In the genomic region with DNA sequence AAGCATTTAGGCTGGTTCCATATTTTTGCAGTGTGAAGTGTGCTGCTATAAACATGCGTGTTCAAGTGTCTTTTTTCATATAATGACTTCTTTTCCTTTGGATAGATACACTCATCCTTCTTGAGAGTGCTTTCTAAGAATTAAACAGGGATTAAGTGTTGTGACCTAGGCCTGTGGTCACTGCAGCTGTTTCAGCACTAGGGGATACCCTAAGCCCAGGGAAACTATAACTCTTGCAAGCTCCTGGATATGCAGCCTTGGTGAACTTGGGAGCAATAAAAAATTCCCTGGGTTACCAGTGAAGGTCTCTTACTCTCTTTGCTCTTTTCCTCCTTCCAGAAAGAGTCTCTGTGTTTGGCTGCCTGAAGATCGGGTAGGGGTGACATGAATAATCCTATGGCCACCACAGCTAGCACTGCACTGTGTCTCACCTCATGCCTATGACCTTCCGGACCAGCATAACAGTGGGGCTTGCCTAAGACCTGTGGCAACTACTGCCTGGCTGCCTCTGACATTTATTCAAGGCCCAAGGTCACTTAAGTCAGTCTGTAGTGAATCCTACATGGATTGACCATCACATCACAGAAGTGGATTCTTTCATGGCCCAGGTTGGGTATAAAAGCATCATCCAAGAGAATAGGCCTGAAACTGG, we compare ENCODE assay signal across 22 cellular contexts.
DNase-seq lines count a peak whose midpoint lies in the region; ATAC-seq, FAIRE-seq and TF ChIP-seq lines count a peak whose summit lies in the region.
"Had no signal": no experiment of that assay in that cellular context is flagged by ENCODE, and none has a peak within 500 bp of the region (broad histone marks: within the 10 kb centered on the region; RNA-seq: fewer than 3 reads in every experiment).

No MANE protein-coding gene starts in this region.

- H2BK5ac ChIP-seq in mesendoderm (ENCODE audit: low read length) = no peak overlapping the region

- no peak overlapping the region for H3K27ac ChIP-seq in mesendoderm (ENCODE audit: low read depth, low read length)
- H3K27ac ChIP-seq: breast epithelium, hepatocyte, psoas muscle had no signal

- no peak overlapping the region for H2AK5ac ChIP-seq in mesendoderm (ENCODE audit: low read length)

- no peak overlapping the region for H3K18ac ChIP-seq in mesendoderm (ENCODE audit: low read length)

- H3K56ac ChIP-seq in mesendoderm (ENCODE audit: low read length) = no peak overlapping the region

- H3K4me2 ChIP-seq in mesendoderm (ENCODE audit: low read length) = no peak overlapping the region
- H3K4me2 ChIP-seq: hepatocyte had no signal

- no peaks in the 10 kb centered on the region for H3K79me1 ChIP-seq in mesendoderm (ENCODE audit: low read length)

- H3K4ac ChIP-seq in mesendoderm (ENCODE audit: low read depth, low read length) = no peak overlapping the region

- peaks cover 10% of the 10 kb centered on the region for H3K36me3 Mint-ChIP-seq in WTC11

- DNase-seq in D721Med (ENCODE audit: insufficient read length, low spot score) (no peak), NCI-H1105 treated with DMSO at 0.1 percent for 48 hours (lab: John Stamatoyannopoulos, UW) (peak; percentile 9), WTC11 (ENCODE audit: low spot score) (no peak), mesendoderm (peak; percentile 29), urothelium cell line (ENCODE audit: low spot score) (no peak)
- DNase-seq in activated CD4-positive, alpha-beta T cell treated with anti-CD3 and anti-CD28 coated beads, Interleukin-2, amount 50 U/mL, for 1 hour = no peak
- DNase-seq: activated CD4-positive, alpha-beta T cell treated with anti-CD3 and anti-CD28 coated beads for 36 hours; activated CD8-positive, alpha-beta memory T cell treated with anti-CD3 and anti-CD28 coated beads, Interleukin-2, amount 50 U/mL, for 48 hours; activated naive CD4-positive, alpha-beta T cell treated with Interleukin-2 at 50 U/mL for 16 hours; effector CD8-positive, alpha-beta T cell; Karpas-422; left colon; NCI-H1436; NCI-H510A; psoas muscle had no signal

- peaks cover 26% of the 10 kb centered on the region for H3K9me3 Mint-ChIP-seq in WTC11

- no peak overlapping the region for H4K5ac ChIP-seq in mesendoderm (ENCODE audit: low read length)

- CTCF ChIA-PET in WTC11 (lab: Charles Lee) = no interaction called here

- no peak for FAIRE-seq in D721Med (lab: Jason Lieb, UNC)
- no peak for FAIRE-seq in urothelium cell line (lab: Jason Lieb, UNC)
- FAIRE-seq: GM18507, GM19239 had no signal

- no peak overlapping the region for H3K9ac ChIP-seq in mesendoderm (ENCODE audit: low read length)

- no peak overlapping the region for H2BK15ac ChIP-seq in mesendoderm (replicated peaks; ENCODE audit: low read depth)

- H3K23ac ChIP-seq in mesendoderm (ENCODE audit: low read length) = no peak overlapping the region

- no peaks in the 10 kb centered on the region for H3K79me2 ChIP-seq in mesendoderm (ENCODE audit: control insufficient read depth, insufficient read depth, low read length)
- H3K79me2 ChIP-seq: hepatocyte had no signal

- no peak overlapping the region for H3K4me3 ChIP-seq in mesendoderm (ENCODE audit: low read length)
- H3K4me3 ChIP-seq: breast epithelium, hepatocyte, psoas muscle had no signal

- TF ChIP-seq CTCF in D721Med (IDR thresholded peaks at IDR 0.05; ENCODE audit: insufficient read depth, missing control alignments) = peak; percentile 8
- TF ChIP-seq CTCF in WTC11 (IDR thresholded peaks at IDR 0.05) = no peak

- ATAC-seq in WTC11 (peak; percentile 81), GM18907 (IDR thresholded peaks at IDR 0.05; ENCODE audit: unreplicated experiment) (no peak), HG02623 (IDR thresholded peaks at IDR 0.05; ENCODE audit: unreplicated experiment) (no peak)
- ATAC-seq: activated CD4-positive, alpha-beta T cell treated with anti-CD3 and anti-CD28 coated beads for 36 hours; left colon; psoas muscle had no signal

- no peaks in the 10 kb centered on the region for H3K36me3 ChIP-seq in mesendoderm (ENCODE audit: control insufficient read depth, insufficient read depth, low read length)
- H3K36me3 ChIP-seq: breast epithelium had no signal

- POLR2A ChIA-PET in WTC11 (lab: Charles Lee) = no interaction called here

- H4K8ac ChIP-seq in mesendoderm (ENCODE audit: low read depth, low read length) = no peak overlapping the region

- peaks cover 13% of the 10 kb centered on the region for H3K4me1 Mint-ChIP-seq in WTC11
- H3K4me1 Mint-ChIP-seq: activated CD4-positive, alpha-beta T cell treated with anti-CD3 and anti-CD28 coated beads for 36 hours had no signal

- H3K27me3 Mint-ChIP-seq in WTC11 (ENCODE audit: low read depth) = no peaks in the 10 kb centered on the region
- H3K27me3 Mint-ChIP-seq: activated CD4-positive, alpha-beta T cell treated with anti-CD3 and anti-CD28 coated beads for 36 hours had no signal

- H2BK120ac ChIP-seq in mesendoderm (ENCODE audit: low read depth, low read length) = no peak overlapping the region

- no peak overlapping the region for H3K4me3 Mint-ChIP-seq in WTC11
- H3K4me3 Mint-ChIP-seq: activated CD4-positive, alpha-beta T cell treated with anti-CD3 and anti-CD28 coated beads for 36 hours; T-helper 1 cell treated with Interleukin-12 subunit alpha and Interleukin-12 subunit beta and Interleukin-4 antibody, amounts not matched to agents 30 μg/mL and 1 μg/mL, for 36 hours had no signal

- H3K27me3 ChIP-seq in mesendoderm (ENCODE audit: insufficient read depth, low read length, poor library complexity) = no peaks in the 10 kb centered on the region
- H3K27me3 ChIP-seq: breast epithelium, hepatocyte had no signal

- no peak overlapping the region for H3K27ac Mint-ChIP-seq in WTC11
- H3K27ac Mint-ChIP-seq: activated CD4-positive, alpha-beta T cell treated with anti-CD3 and anti-CD28 coated beads for 36 hours; T-helper 1 cell treated with Interleukin-12 subunit alpha and Interleukin-12 subunit beta and Interleukin-4 antibody, amounts not matched to agents 30 μg/mL and 1 μg/mL, for 36 hours had no signal

- no peaks in the 10 kb centered on the region for H3K4me1 ChIP-seq in mesendoderm (ENCODE audit: control insufficient read depth, low read depth, low read length)
- H3K4me1 ChIP-seq: breast epithelium, psoas muscle had no signal

- WGBS in mesendoderm (ENCODE audit: extremely low coverage, insufficient coverage, low lambda C conversion rate) = no CpG with 5 or more reads among the region's 3 CpGs

TF ChIP-seq in WTC11, 78 proteins besides CTCF, POLR2A, EP300 and RAD21:
- TF ChIP-seq NR3C1 (CRISPR knock-in tag; conservative IDR thresholded peaks at IDR 0.05; ENCODE audit: low read depth) (no peak), ZNF138 (CRISPR knock-in tag; conservative IDR thresholded peaks at IDR 0.05) (no peak), ZNF121 (CRISPR knock-in tag; IDR thresholded peaks at IDR 0.05) (no peak)

Comparison
In these comparisons a context has a peak if more than half of its experiments do, and no peak if none do; other contexts are left out.
1. DNase-seq: peak in NCI-H1105 treated with DMSO at 0.1 percent for 48 hours (single experiment) and mesendoderm (single experiment); none in D721Med (single experiment), WTC11 (single experiment), urothelium cell line (single experiment) and activated CD4-positive, alpha-beta T cell treated with anti-CD3 and anti-CD28 coated beads, Interleukin-2, amount 50 U/mL, for 1 hour (single experiment).